10 cellular contexts compared by ENCODE assay signal in genomic region chr16:88780100-88781062, GRCh38. TPM values are rescaled to one million over a fixed set of nuclear protein-coding genes. Genes with fewer than 3 reads are reported as not detected.
DNase-seq lines count a peak whose midpoint lies in the region; ATAC-seq and TF ChIP-seq lines count a peak whose summit lies in the region.
"Had no signal": no experiment of that assay in that cellular context is flagged by ENCODE, and none has a peak within 500 bp of the region (broad histone marks: within the 10 kb centered on the region; RNA-seq: fewer than 3 reads in every experiment).

No MANE protein-coding gene starts in this region.

- no peak for DNase-seq in GM12865 (ENCODE audit: low read depth)
- DNase-seq in RWPE2 (ENCODE audit: low spot score): no peak
- DNase-seq in fibroblast of peridontal ligament (ENCODE audit: extremely low read depth): peak; percentile 46
- no peak for DNase-seq in smooth muscle cell (lab: John Stamatoyannopoulos, UW; ENCODE audit: unreplicated experiment)
- DNase-seq in lower leg skin (ENCODE audit: low spot score in 2 of 2): no peak
- DNase-seq in Right ventricle myocardium inferior (ENCODE audit: missing footprints): no peak
- no peak for DNase-seq in NCI-H510A treated with DMSO at 0.1 percent for 48 hours (lab: John Stamatoyannopoulos, UW)
- DNase-seq: NCI-H69, occipital lobe had no signal

- H3K27me3 ChIP-seq in RWPE2 (ENCODE audit: insufficient read depth, poor library complexity, severe bottlenecking) (no peaks in the 10 kb centered on the region), smooth muscle cell (ENCODE audit: low read depth) (no peaks in the 10 kb centered on the region)

- ATAC-seq in RWPE2 (ENCODE audit: low read depth) (no peak), HG03442 (IDR thresholded peaks at IDR 0.05; ENCODE audit: unreplicated experiment) (no peak), Right ventricle myocardium inferior (no peak)

- H3K27ac ChIP-seq in RWPE2 (ENCODE audit: poor library complexity, severe bottlenecking): peak overlapping the region; percentile 92
- H3K27ac ChIP-seq in smooth muscle cell (ENCODE audit: low read depth): peak overlapping the region; percentile 47

- H4K20me1 ChIP-seq in smooth muscle cell (ENCODE audit: low read depth): peaks cover 82% of the 10 kb centered on the region

- intact Hi-C loops in lower leg skin (cut with DNase I; ENCODE audit: low total_unique reads): no loop called here
- intact Hi-C loops in Right ventricle myocardium inferior (cut with DNase I): no loop called here

- peak overlapping the region; percentile 18 for H3K4me2 ChIP-seq in smooth muscle cell

- TF ChIP-seq CTCF in GM12865 (IDR thresholded peaks at IDR 0.05; ENCODE audit: insufficient read depth, low read depth, low read length, missing control alignments) (no peak), RWPE2 (IDR thresholded peaks at IDR 0.05; ENCODE audit: poor library complexity, severe bottlenecking) (no peak), smooth muscle cell (IDR thresholded peaks at IDR 0.05; ENCODE audit: borderline replicate concordance, insufficient read depth, poor library complexity, severe bottlenecking) (no peak), lower leg skin (IDR thresholded peaks at IDR 0.05) (no peak)

- peaks cover 84% of the 10 kb centered on the region for H3K79me2 ChIP-seq in smooth muscle cell (ENCODE audit: low read depth)

- WGBS in smooth muscle cell (ENCODE audit: low lambda C conversion rate): 77% methylated on average over 13 of the region's 15 CpGs
- WGBS in lower leg skin, 2 donors: 81 to 84% methylated on average over 15 of the region's 15 CpGs

- H3K36me3 ChIP-seq in RWPE2 (ENCODE audit: low read depth) (peaks cover 8% of the 10 kb centered on the region; the same call in 1 of the 2 replicates), smooth muscle cell (ENCODE audit: low read depth) (no peaks in the 10 kb centered on the region)

- no peak for TF ChIP-seq POLR2A in lower leg skin (IDR thresholded peaks at IDR 0.05)

- no peak overlapping the region for H2AFZ ChIP-seq in smooth muscle cell (ENCODE audit: low read depth)

- H3K4me1 ChIP-seq in RWPE2 (ENCODE audit: insufficient read depth, poor library complexity, severe bottlenecking) (peaks cover 28% of the 10 kb centered on the region), smooth muscle cell (ENCODE audit: low read depth) (peaks cover 23% of the 10 kb centered on the region)

- no peak overlapping the region for H3K9ac ChIP-seq in smooth muscle cell (ENCODE audit: low read depth)

- H3K9me3 ChIP-seq in RWPE2 (ENCODE audit: severe bottlenecking) (no peaks in the 10 kb centered on the region), smooth muscle cell (replicated peaks; ENCODE audit: low read depth) (no peaks in the 10 kb centered on the region)

- H3K4me3 ChIP-seq in GM12865 (ENCODE audit: low read depth, low read length) (peak overlapping the region; percentile 67), RWPE2 (ENCODE audit: severe bottlenecking) (no peak overlapping the region), smooth muscle cell (no peak overlapping the region), lower leg skin (ENCODE audit: low read depth, poor library complexity, severe bottlenecking) (no peak overlapping the region)

- peaks cover 6% of the 10 kb centered on the region for H3F3A ChIP-seq in smooth muscle cell (ENCODE audit: low read depth)

RNA-seq across cellular contexts. Expression of gene PIEZO1, which starts 4.6 kb away (rescaled TPM):
- total RNA-seq in smooth muscle cell (59.2 and 62.1 TPM in 2 replicates), lower leg skin (100 to 1,000 TPM; 196 to 281 (median 206) TPM), Right ventricle myocardium inferior (18.1 TPM)
- polyA plus RNA-seq in smooth muscle cell: 70.9 and 107 TPM in 2 replicates

RNA-seq across cellular contexts. Expression of gene CDT1, which starts 23.2 kb away (rescaled TPM):
- total RNA-seq in smooth muscle cell (2.1 and 5.3 TPM in 2 replicates), lower leg skin (10 to 100 TPM in 2 of 4 donors, 1 to 10 TPM in 2; 2.9 to 14.7 (median 7.9) TPM), Right ventricle myocardium inferior (0.65 TPM)
- polyA plus RNA-seq in smooth muscle cell: 9.0 and 13.3 TPM in 2 replicates

RNA-seq across cellular contexts. Expression of gene APRT, which starts 31.3 kb away (rescaled TPM):
- total RNA-seq in smooth muscle cell (72.5 and 143 TPM in 2 replicates), lower leg skin (100 to 1,000 TPM; 276 to 310 (median 291) TPM), Right ventricle myocardium inferior (45.3 TPM)
- 200 and 216 TPM in 2 replicates for polyA plus RNA-seq in smooth muscle cell
